ENCODE assay signal across 17 cellular contexts in the genomic region with DNA sequence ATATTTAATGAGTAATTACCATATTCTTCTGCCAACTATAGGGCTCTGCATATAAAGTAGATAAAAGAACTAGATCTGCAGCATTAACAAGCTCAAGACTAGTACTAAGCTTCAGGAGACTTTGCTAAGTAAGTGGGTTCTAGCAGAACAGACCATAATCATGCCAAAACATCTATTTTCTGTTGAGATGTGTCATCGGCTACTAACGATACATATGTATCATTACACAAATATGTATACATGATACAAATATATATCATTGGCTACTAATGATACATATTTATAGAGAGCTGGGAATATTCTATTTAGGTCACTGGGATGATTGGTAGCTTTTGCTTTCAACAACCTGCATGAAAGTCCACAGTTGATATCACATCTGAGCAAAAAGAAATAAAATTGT.
DNase-seq lines count a peak whose midpoint lies in the region; ATAC-seq and TF ChIP-seq lines count a peak whose summit lies in the region.
"Had no signal": no experiment of that assay in that cellular context is flagged by ENCODE, and none has a peak within 500 bp of the region (broad histone marks: within the 10 kb centered on the region; RNA-seq: fewer than 3 reads in every experiment).

No MANE protein-coding gene starts in this region.

- H3K18ac ChIP-seq in IMR-90 (ENCODE audit: low read depth, low read length) = no peak overlapping the region

- no peak for TF ChIP-seq RAD21 in IMR-90 (IDR thresholded peaks at IDR 0.05; ENCODE audit: low read length)

- H3K27me3 ChIP-seq in IMR-90 (ENCODE audit: control insufficient read depth, insufficient read depth, low read length) (peaks cover 3% of the 10 kb centered on the region), body of pancreas (no peaks in the 10 kb centered on the region)
- H3K27me3 ChIP-seq: BLaER1 had no signal

- TF ChIP-seq POLR2A in IMR-90 (IDR thresholded peaks at IDR 0.05; ENCODE audit: low read depth, low read length) (no peak), body of pancreas (IDR thresholded peaks at IDR 0.05) (no peak)

- H2BK5ac ChIP-seq in IMR-90 (ENCODE audit: low read depth, low read length, poor library complexity, severe bottlenecking) = no peak overlapping the region

- no peaks in the 10 kb centered on the region for H4K20me1 ChIP-seq in IMR-90 (ENCODE audit: insufficient read depth, low read length)
- H4K20me1 ChIP-seq: BLaER1 had no signal

- DNase-seq in EL (peak; percentile 6), IMR-90 (peak; percentile 19), fibroblast of mammary gland (ENCODE audit: low read depth) (peak; percentile 7), GM10248 (ENCODE audit: extremely low spot score) (no peak), body of pancreas (no peak), DMS114 treated with DMSO at 0.1 percent for 48 hours (lab: John Stamatoyannopoulos, UW; ENCODE audit: unreplicated experiment) (no peak)
- DNase-seq: Caco-2; CD4-positive, CD25-positive, alpha-beta regulatory T cell; CD8-positive, alpha-beta T cell; DMS79 treated with DMSO at 0.1 percent for 48 hours; GDM1; GM23248; H7 had no signal

- ATAC-seq in IMR-90 (ENCODE audit: low read depth) (no peak), body of pancreas (no peak)
- ATAC-seq: CD8-positive, alpha-beta T cell; HCT116 had no signal

- WGBS in IMR-90 (ENCODE audit: extremely low coverage in 2 of 2, insufficient read length in 1 of 2), 2 experiments = no CpG with 5 or more reads among the region's 2 CpGs
- 82% methylated on average over 2 of the region's 2 CpGs for WGBS in body of pancreas, 2 donors

- no peak overlapping the region for H3K23ac ChIP-seq in IMR-90 (ENCODE audit: low read depth, low read length)

- H3K4me1 ChIP-seq in IMR-90 (ENCODE audit: control insufficient read depth, insufficient read depth, low read length) (no peaks in the 10 kb centered on the region), body of pancreas (no peaks in the 10 kb centered on the region)
- H3K4me1 ChIP-seq: BLaER1, Caco-2 had no signal

- H2AK5ac ChIP-seq in IMR-90 (ENCODE audit: low read depth, low read length) = no peak overlapping the region

- no peak overlapping the region for H2AK9ac ChIP-seq in IMR-90 (replicated peaks; ENCODE audit: low read depth, low read length, poor library complexity)

- no peak overlapping the region for H3K14ac ChIP-seq in IMR-90 (replicated peaks; ENCODE audit: low read depth, low read length)

- H4K91ac ChIP-seq in IMR-90 (ENCODE audit: insufficient read depth, low read depth, low read length) = no peak overlapping the region

- H3K27ac ChIP-seq in IMR-90 (ENCODE audit: insufficient read depth, low read length) (no peak overlapping the region), body of pancreas (no peak overlapping the region)
- H3K27ac ChIP-seq: 22Rv1, BLaER1, C4-2B, GM23248 had no signal

- dilution Hi-C loops in IMR-90 (cut with HindIII; ENCODE audit: low sequenced_read_pairs, unreplicated experiment) = no loop called here

- no TSS peak for BruUV-seq in IMR-90 (replicated peaks; lab: Mats Ljungman, UMichigan)

- H3K9me1 ChIP-seq in IMR-90 (ENCODE audit: insufficient read depth, low read length) = no peaks in the 10 kb centered on the region

- H3K4ac ChIP-seq in IMR-90 (ENCODE audit: low read depth, low read length) = no peak overlapping the region

- H3K9ac ChIP-seq in IMR-90 (ENCODE audit: low read depth, low read length) = no peak overlapping the region
- H3K9ac ChIP-seq: BLaER1, GM23248 had no signal

- intact Hi-C loops in IMR-90 (cut with micrococcal nuclease) (no loop called here), body of pancreas (cut with DNase I) (no loop called here)

- no peak overlapping the region for H4K5ac ChIP-seq in IMR-90 (ENCODE audit: low read depth, low read length)

- no peak overlapping the region for H2BK20ac ChIP-seq in IMR-90 (ENCODE audit: low read depth, low read length)

- H3K9me3 ChIP-seq in IMR-90 (ENCODE audit: control insufficient read depth, insufficient read depth, low read length) = no peaks in the 10 kb centered on the region
- H3K9me3 ChIP-seq in body of pancreas = no peaks in the 10 kb centered on the region
- H3K9me3 ChIP-seq: BLaER1, Caco-2 had no signal

- no peak overlapping the region for H2BK120ac ChIP-seq in IMR-90 (ENCODE audit: low read depth, low read length)

- TF ChIP-seq CTCF in IMR-90 (conservative IDR thresholded peaks at IDR 0.05; ENCODE audit: low read depth, low read length) (no peak), fibroblast of mammary gland (conservative IDR thresholded peaks at IDR 0.05; ENCODE audit: control insufficient read depth, insufficient read depth, low read depth, low read length) (no peak), GM10248 (IDR thresholded peaks at IDR 0.05; ENCODE audit: control extremely low read depth, extremely low read depth, low read depth, missing control alignments) (no peak), body of pancreas (IDR thresholded peaks at IDR 0.05) (no peak)

- H2AFZ ChIP-seq in IMR-90 (replicated peaks; ENCODE audit: low read length, poor library complexity) = no peak overlapping the region
- H2AFZ ChIP-seq: GM23248 had no signal

- no peak overlapping the region for H3K4me3 ChIP-seq in IMR-90 (ENCODE audit: insufficient read depth, low read depth, low read length)
- H3K4me3 ChIP-seq in fibroblast of mammary gland (ENCODE audit: control insufficient read depth, low read depth, low read length) = no peak overlapping the region
- no peak overlapping the region for H3K4me3 ChIP-seq in body of pancreas
- H3K4me3 ChIP-seq: BLaER1, GM23248 had no signal

- CTCF ChIA-PET in IMR-90 (lab: Yijun Ruan, JAX) = no interaction called here
- CTCF ChIA-PET in GM10248 (lab: Yijun Ruan, JAX) = interaction anchor here (1.0 kb wide), 1 partner anchor 59 kb away, joined by 3 read pairs; no protein-coding TSS in a partner anchor

- POLR2A ChIA-PET in IMR-90 (lab: Charles Lee; ENCODE audit: unreplicated experiment) (no interaction called here), GM10248 (lab: Yijun Ruan, JAX) (no interaction called here)

- H3K79me1 ChIP-seq in IMR-90 (ENCODE audit: low read depth in 1 of 2, low read length in 2 of 2) = no peaks in the 10 kb centered on the region

- H3K4me2 ChIP-seq in IMR-90 (ENCODE audit: low read depth, low read length) = no peak overlapping the region
- H3K4me2 ChIP-seq: BLaER1 had no signal

- no peak overlapping the region for H3K56ac ChIP-seq in IMR-90 (ENCODE audit: extremely low read depth, insufficient read depth, low read length)

- H3K36me3 ChIP-seq in IMR-90 (ENCODE audit: control insufficient read depth, insufficient read depth, low read length) = no peaks in the 10 kb centered on the region
- H3K36me3 ChIP-seq in body of pancreas (replicated peaks in 1 of 2; ENCODE audit: insufficient read depth in 1 of 2, low read depth in 2 of 2) = no peaks in the 10 kb centered on the region
- H3K36me3 ChIP-seq: BLaER1 had no signal

- H4K8ac ChIP-seq in IMR-90 (ENCODE audit: low read depth in 2 of 2, low read length in 2 of 2) = no peak overlapping the region

- no peak overlapping the region for H2BK15ac ChIP-seq in IMR-90 (ENCODE audit: low read depth, low read length)

- in situ Hi-C loops in IMR-90 (cut with MboI; ENCODE audit: low sequenced_read_pairs) = no loop called here

TF ChIP-seq in IMR-90, 13 proteins besides CTCF, POLR2A, EP300 and RAD21:
- TF ChIP-seq, protein P1, sequence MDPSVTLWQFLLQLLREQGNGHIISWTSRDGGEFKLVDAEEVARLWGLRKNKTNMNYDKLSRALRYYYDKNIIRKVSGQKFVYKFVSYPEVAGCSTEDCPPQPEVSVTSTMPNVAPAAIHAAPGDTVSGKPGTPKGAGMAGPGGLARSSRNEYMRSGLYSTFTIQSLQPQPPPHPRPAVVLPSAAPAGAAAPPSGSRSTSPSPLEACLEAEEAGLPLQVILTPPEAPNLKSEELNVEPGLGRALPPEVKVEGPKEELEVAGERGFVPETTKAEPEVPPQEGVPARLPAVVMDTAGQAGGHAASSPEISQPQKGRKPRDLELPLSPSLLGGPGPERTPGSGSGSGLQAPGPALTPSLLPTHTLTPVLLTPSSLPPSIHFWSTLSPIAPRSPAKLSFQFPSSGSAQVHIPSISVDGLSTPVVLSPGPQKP (IDR thresholded peaks at IDR 0.05; ENCODE audit: borderline replicate concordance, low read depth, low read length) = no peak
- TF ChIP-seq BHLHE40 (IDR thresholded peaks at IDR 0.05; ENCODE audit: low read depth, low read length) (no peak), NFE2L2 (IDR thresholded peaks at IDR 0.05; ENCODE audit: low read depth, low read length) (no peak)

Comparison
In these comparisons a context has a peak if more than half of its experiments do, and no peak if none do; other contexts are left out.
1. DNase-seq: peak in EL (single experiment), IMR-90 (single experiment) and fibroblast of mammary gland (single experiment); none in GM10248 (single experiment), body of pancreas (0 of 4) and DMS114 treated with DMSO at 0.1 percent for 48 hours (single experiment).